17 cellular contexts compared by ENCODE assay signal in the genomic region with DNA sequence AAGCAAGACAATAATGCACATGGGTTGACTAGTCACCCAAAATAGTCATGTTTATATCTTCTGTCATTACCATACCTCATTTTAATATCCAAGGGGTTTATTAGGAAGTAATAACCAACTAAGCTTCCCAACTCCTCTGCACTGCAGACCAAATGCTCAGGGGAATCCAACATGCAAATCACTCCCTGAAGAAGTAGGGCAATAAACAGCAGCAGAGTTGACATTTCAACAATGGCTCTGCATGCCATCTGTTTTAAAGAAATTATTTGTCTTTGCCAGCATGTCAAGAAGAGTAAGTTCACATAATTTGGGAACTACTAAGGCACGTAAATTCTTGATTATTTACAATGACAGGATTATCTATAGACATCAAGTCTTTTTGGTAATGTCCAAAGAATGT.
A peak's percentile ranks its signal among the peaks of the same experiment; 100 is the strongest.
DNase-seq lines count a peak whose midpoint lies in the region; FAIRE-seq and TF ChIP-seq lines count a peak whose summit lies in the region.
"Had no signal": no experiment of that assay in that cellular context is flagged by ENCODE, and none has a peak within 500 bp of the region (broad histone marks: within the 10 kb centered on the region; RNA-seq: fewer than 3 reads in every experiment).

No MANE protein-coding gene starts in this region.

- H3K4me1 Mint-ChIP-seq in brain: peaks cover 52% of the 10 kb centered on the region
- no peaks in the 10 kb centered on the region for H3K4me1 Mint-ChIP-seq in activated CD4-positive, alpha-beta memory T cell treated with anti-CD3 and anti-CD28 coated beads for 36 hours (ENCODE audit: low read depth)
- H3K4me1 Mint-ChIP-seq: IgD-negative memory B cell had no signal

- peak overlapping the region in 3 of 5 experiments; percentile 17 to 51 (median 51) for H3K27ac Mint-ChIP-seq in brain
- no peak overlapping the region for H3K27ac Mint-ChIP-seq in activated CD4-positive, alpha-beta memory T cell treated with anti-CD3 and anti-CD28 coated beads for 36 hours
- H3K27ac Mint-ChIP-seq: CD8-positive, alpha-beta T cell; H9 had no signal

- H3K36me3 ChIP-seq in A673 (ENCODE audit: insufficient read depth, low read length, poor library complexity, severe bottlenecking) (no peaks in the 10 kb centered on the region), BLaER1 (no peaks in the 10 kb centered on the region), esophagus muscularis mucosa (no peaks in the 10 kb centered on the region)

- CTCF ChIA-PET in A673 (lab: Charles Lee): no interaction called here
- CTCF ChIA-PET in activated CD4-positive, alpha-beta memory T cell treated with anti-CD3 and anti-CD28 coated beads for 36 hours (lab: Charles Lee): no interaction called here

- H3K27ac ChIP-seq in A673 (ENCODE audit: low read depth, low read length, poor library complexity, severe bottlenecking) (no peak overlapping the region), BLaER1 (no peak overlapping the region), esophagus muscularis mucosa (replicated peaks in 1 of 4) (no peak overlapping the region)

- H3K27me3 Mint-ChIP-seq in brain: peaks cover 5% of the 10 kb centered on the region
- no peaks in the 10 kb centered on the region for H3K27me3 Mint-ChIP-seq in activated CD4-positive, alpha-beta memory T cell treated with anti-CD3 and anti-CD28 coated beads for 36 hours

- H3K9me3 ChIP-seq in A673 (ENCODE audit: low read depth, low read length, poor library complexity, severe bottlenecking) (no peaks in the 10 kb centered on the region), BLaER1 (no peaks in the 10 kb centered on the region), esophagus muscularis mucosa (peaks cover 0 to 2% (median 0%) of the 10 kb centered on the region in 4 donors)

- 77% methylated on average over 1 of the region's 1 CpG for WGBS in esophagus muscularis mucosa

- peaks cover 8% of the 10 kb centered on the region for H3K36me3 Mint-ChIP-seq in brain
- H3K36me3 Mint-ChIP-seq in activated CD4-positive, alpha-beta memory T cell treated with anti-CD3 and anti-CD28 coated beads for 36 hours: no peaks in the 10 kb centered on the region
- H3K36me3 Mint-ChIP-seq: CD8-positive, alpha-beta T cell; IgD-negative memory B cell had no signal

- no peak overlapping the region for H3K9ac ChIP-seq in BLaER1

- H3K9me3 Mint-ChIP-seq in brain: peaks cover 0 to 19% (median 3%) of the 10 kb centered on the region in 5 experiments
- peaks cover 3% of the 10 kb centered on the region for H3K9me3 Mint-ChIP-seq in activated CD4-positive, alpha-beta memory T cell treated with anti-CD3 and anti-CD28 coated beads for 36 hours
- H3K9me3 Mint-ChIP-seq: H9 had no signal

- H4K20me1 ChIP-seq in BLaER1: no peaks in the 10 kb centered on the region

- no peak for TF ChIP-seq EP300 in esophagus muscularis mucosa (IDR thresholded peaks at IDR 0.05)

- H3K4me3 Mint-ChIP-seq in brain: peak overlapping the region in 1 of 5 experiments; percentile 3
- H3K4me3 Mint-ChIP-seq in activated CD4-positive, alpha-beta memory T cell treated with anti-CD3 and anti-CD28 coated beads for 36 hours: no peak overlapping the region
- H3K4me3 Mint-ChIP-seq: CD8-positive, alpha-beta T cell; H9; IgD-negative memory B cell had no signal

- H3K27me3 ChIP-seq in A673 (replicated peaks; ENCODE audit: insufficient read depth, low read depth, low read length, poor library complexity): no peaks in the 10 kb centered on the region
- H3K27me3 ChIP-seq in BLaER1: no peaks in the 10 kb centered on the region
- H3K27me3 ChIP-seq in esophagus muscularis mucosa: no peaks in the 10 kb centered on the region

- peak overlapping the region; percentile 21; the same call in 1 of the 2 replicates for H3K4me2 ChIP-seq in BLaER1

- no peak for FAIRE-seq in urothelium cell line (lab: Jason Lieb, UNC)
- FAIRE-seq: A204.1, H1, HepG2 had no signal

- DNase-seq in A673 (ENCODE audit: low spot score) (peak; percentile 87), NCI-H1048 (lab: John Stamatoyannopoulos, UW) (peak; percentile 18), esophagus muscularis mucosa (ENCODE audit: extremely low spot score) (no peak), urothelium cell line (ENCODE audit: low spot score) (no peak)
- DNase-seq in activated CD4-positive, alpha-beta memory T cell treated with anti-CD3 and anti-CD28 coated beads for 36 hours: no peak
- DNase-seq: AML-193; Calu3; CD8-positive, alpha-beta T cell; GF-D8; H9; KBM-7 had no signal

- TF ChIP-seq CTCF in A673 (conservative IDR thresholded peaks at IDR 0.05; ENCODE audit: low read depth, low read length): no peak
- no peak for TF ChIP-seq CTCF in brain (conservative IDR thresholded peaks at IDR 0.05)
- TF ChIP-seq CTCF in esophagus muscularis mucosa (IDR thresholded peaks at IDR 0.05): no peak

- BruUV-seq in A673 (replicated peaks; lab: Mats Ljungman, UMichigan): no TSS peak

- no peak overlapping the region for H3K4me3 ChIP-seq in A673 (ENCODE audit: low read depth, low read length, poor library complexity, severe bottlenecking)
- no peak overlapping the region for H3K4me3 ChIP-seq in BLaER1
- H3K4me3 ChIP-seq in esophagus muscularis mucosa: no peak overlapping the region

- TF ChIP-seq POLR2A in esophagus muscularis mucosa (IDR thresholded peaks at IDR 0.05; ENCODE audit: low read depth): no peak

- intact Hi-C loops in A673 (cut with micrococcal nuclease; ENCODE audit: unreplicated experiment) (no loop called here), esophagus muscularis mucosa (cut with DNase I) (no loop called here)
- intact Hi-C loops in activated CD4-positive, alpha-beta memory T cell treated with anti-CD3 and anti-CD28 coated beads for 36 hours (cut with micrococcal nuclease): no loop called here

- peaks cover 41% of the 10 kb centered on the region for H3K4me1 ChIP-seq in A673 (ENCODE audit: insufficient read depth, low read length, poor library complexity, severe bottlenecking)
- H3K4me1 ChIP-seq in BLaER1: peaks cover 9% of the 10 kb centered on the region; the same call in 1 of the 2 replicates
- H3K4me1 ChIP-seq in esophagus muscularis mucosa: no peaks in the 10 kb centered on the region

- POLR2A ChIA-PET in A673 (lab: Charles Lee; ENCODE audit: low non-redundant PET): no interaction called here
- POLR2A ChIA-PET in activated CD4-positive, alpha-beta memory T cell treated with anti-CD3 and anti-CD28 coated beads for 36 hours (lab: Charles Lee): no interaction called here

Comparison
In these comparisons a context has a peak if more than half of its experiments do, and no peak if none do; other contexts are left out.
1. DNase-seq: peak in A673 (single experiment) and NCI-H1048 (single experiment); none in activated CD4-positive, alpha-beta memory T cell treated with anti-CD3 and anti-CD28 coated beads for 36 hours (single experiment), esophagus muscularis mucosa (single experiment) and urothelium cell line (single experiment).